37 cellular contexts compared by ENCODE assay signal in the genomic region with DNA sequence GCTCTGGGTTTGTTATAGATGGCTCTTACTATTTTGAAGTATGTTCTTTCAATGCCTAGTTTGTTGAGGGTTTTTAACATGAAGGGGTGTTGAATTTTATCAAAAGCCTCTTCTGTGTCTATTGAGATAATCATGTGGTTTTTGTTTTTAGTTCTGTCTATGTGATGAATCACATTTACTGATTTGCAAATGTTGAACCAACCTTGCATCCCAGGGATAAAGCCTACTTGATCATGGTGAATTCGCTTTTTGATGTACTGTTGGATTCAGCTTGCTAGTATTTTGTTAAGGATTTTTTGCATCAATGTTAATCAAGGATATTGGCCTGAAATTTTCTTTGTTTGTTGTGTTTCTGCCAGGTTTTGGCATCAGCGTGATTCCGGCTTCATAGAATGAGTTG.
"Had no signal": no experiment of that assay in that cellular context is flagged by ENCODE, and none has a peak within 500 bp of the region (broad histone marks: within the 10 kb centered on the region; RNA-seq: fewer than 3 reads in every experiment).

No MANE protein-coding gene starts in this region.

- H3K27ac Mint-ChIP-seq: activated B cell treated with CpG ODN at 0.5 μM for 24 hours; activated CD4-positive, alpha-beta memory T cell treated with anti-CD3 and anti-CD28 coated beads, Interleukin-2, amount 10 ng/mL, durations not matched to agents 7 days and 5 days; activated CD4-positive, alpha-beta T cell treated with anti-CD3 and anti-CD28 coated beads for 36 hours; activated CD4-positive, alpha-beta T cell treated with anti-CD3 and anti-CD28 coated beads, Interleukin-2, amount 10 ng/mL, durations not matched to agents 7 days and 5 days; activated CD8-positive, alpha-beta memory T cell treated with anti-CD3 and anti-CD28 coated beads, Interleukin-2, amount 10 ng/mL, durations not matched to agents 7 days and 5 days; activated CD8-positive, alpha-beta T cell treated with anti-CD3 and anti-CD28 coated beads, Interleukin-2, amount 10 ng/mL, durations not matched to agents 7 days and 5 days; activated naive CD4-positive, alpha-beta T cell treated with anti-CD3 and anti-CD28 coated beads, Interleukin-2, amount 10 ng/mL, durations not matched to agents 7 days and 5 days; activated naive CD4-positive, alpha-beta T cell treated with anti-CD3 and anti-CD28 coated beads, Interleukin-2, amount 50 U/mL, for 24 hours; activated naive CD8-positive, alpha-beta T cell; activated naive CD8-positive, alpha-beta T cell treated with anti-CD3 and anti-CD28 coated beads, Interleukin-2, amount 10 ng/mL, durations not matched to agents 7 days and 5 days; activated naive CD8-positive, alpha-beta T cell treated with anti-CD3 and anti-CD28 coated beads, Interleukin-2, amount 50 U/mL, for 24 hours; activated T-cell treated with anti-CD3 and anti-CD28 coated beads, Interleukin-2, amount 50 U/mL, for 24 hours; activated T-helper 2 cell treated with anti-CD3 and anti-CD28 coated beads, Interferon-gamma antibody, Interleukin-2, Interleukin-4, amounts not matched to agents 10 μg/mL and 5 μg/mL and 100 μg/mL, durations not matched to agents 14 hours and 24 hours and 36 hours; brain; T-helper 1 cell treated with Interleukin-12 subunit alpha and Interleukin-12 subunit beta and Interleukin-4 antibody, amounts not matched to agents 30 μg/mL and 1 μg/mL, for 36 hours; T-helper 2 cell treated with Interferon-gamma antibody and Interleukin-4, amounts not matched to agents 5 μg/mL and 100 μg/mL, for 36 hours had no signal

- H3K27me3 ChIP-seq: ascending aorta, cardiac muscle cell had no signal

- H3K36me3 Mint-ChIP-seq: activated naive CD4-positive, alpha-beta T cell treated with anti-CD3 and anti-CD28 coated beads, Interleukin-2, amount 10 ng/mL, durations not matched to agents 7 days and 5 days had no signal

- H3K4me1 ChIP-seq: ascending aorta had no signal

- H3K27ac ChIP-seq: ascending aorta, cardiac muscle cell, VCaP had no signal

- H3K4me1 Mint-ChIP-seq: activated B cell treated with CpG ODN at 0.5 μM for 24 hours; activated CD4-positive, alpha-beta memory T cell treated with anti-CD3 and anti-CD28 coated beads, Interleukin-2, amount 10 ng/mL, durations not matched to agents 7 days and 5 days; activated CD4-positive, alpha-beta T cell treated with anti-CD3 and anti-CD28 coated beads for 36 hours; activated CD4-positive, alpha-beta T cell treated with anti-CD3 and anti-CD28 coated beads, Interleukin-2, amount 10 ng/mL, durations not matched to agents 7 days and 5 days; activated CD8-positive, alpha-beta memory T cell treated with anti-CD3 and anti-CD28 coated beads, Interleukin-2, amount 10 ng/mL, durations not matched to agents 7 days and 5 days; activated naive CD4-positive, alpha-beta T cell treated with anti-CD3 and anti-CD28 coated beads, Interleukin-2, amount 10 ng/mL, durations not matched to agents 7 days and 5 days; activated naive CD8-positive, alpha-beta T cell treated with anti-CD3 and anti-CD28 coated beads, Interleukin-2, amount 50 U/mL, for 24 hours; brain had no signal

- ATAC-seq: activated CD4-positive, alpha-beta T cell treated with anti-CD3 and anti-CD28 coated beads for 36 hours; activated CD4-positive, CD25-positive, alpha-beta regulatory T cell treated with anti-CD3 and anti-CD28 coated beads, Interleukin-2, amount 50 U/mL, for 24 hours; activated CD8-positive, alpha-beta memory T cell treated with anti-CD3 and anti-CD28 coated beads, Interleukin-2, amount 10 ng/mL, durations not matched to agents 7 days and 5 days; activated CD8-positive, alpha-beta T cell treated with anti-CD3 and anti-CD28 coated beads, Interleukin-2, amount 10 ng/mL, durations not matched to agents 7 days and 5 days; activated naive CD8-positive, alpha-beta T cell treated with anti-CD3 and anti-CD28 coated beads, Interleukin-2, amount 50 U/mL, for 24 hours had no signal

- H3K4me3 Mint-ChIP-seq: activated B cell treated with CpG ODN at 0.5 μM for 24 hours; activated CD4-positive, alpha-beta memory T cell treated with anti-CD3 and anti-CD28 coated beads, Interleukin-2, amount 10 ng/mL, durations not matched to agents 7 days and 5 days; activated CD4-positive, alpha-beta T cell treated with anti-CD3 and anti-CD28 coated beads for 36 hours; activated CD4-positive, alpha-beta T cell treated with anti-CD3 and anti-CD28 coated beads, Interleukin-2, amount 10 ng/mL, durations not matched to agents 7 days and 5 days; activated CD8-positive, alpha-beta memory T cell treated with anti-CD3 and anti-CD28 coated beads, Interleukin-2, amount 10 ng/mL, durations not matched to agents 7 days and 5 days; activated CD8-positive, alpha-beta T cell treated with anti-CD3 and anti-CD28 coated beads, Interleukin-2, amount 10 ng/mL, durations not matched to agents 7 days and 5 days; activated naive CD4-positive, alpha-beta T cell treated with anti-CD3 and anti-CD28 coated beads, Interleukin-2, amount 10 ng/mL, durations not matched to agents 7 days and 5 days; activated naive CD4-positive, alpha-beta T cell treated with anti-CD3 and anti-CD28 coated beads, Interleukin-2, amount 50 U/mL, for 24 hours; activated naive CD8-positive, alpha-beta T cell; activated naive CD8-positive, alpha-beta T cell treated with anti-CD3 and anti-CD28 coated beads, Interleukin-2, amount 10 ng/mL, durations not matched to agents 7 days and 5 days; activated naive CD8-positive, alpha-beta T cell treated with anti-CD3 and anti-CD28 coated beads, Interleukin-2, amount 50 U/mL, for 24 hours; activated T-cell treated with anti-CD3 and anti-CD28 coated beads, Interleukin-2, amount 50 U/mL, for 24 hours; brain; T-helper 1 cell treated with Interleukin-12 subunit alpha and Interleukin-12 subunit beta and Interleukin-4 antibody, amounts not matched to agents 30 μg/mL and 1 μg/mL, for 36 hours; T-helper 2 cell treated with Interferon-gamma antibody and Interleukin-4, amounts not matched to agents 5 μg/mL and 100 μg/mL, for 36 hours had no signal

- H3K27me3 Mint-ChIP-seq: activated B cell treated with CpG ODN at 0.5 μM for 24 hours; activated CD4-positive, alpha-beta memory T cell treated with anti-CD3 and anti-CD28 coated beads, Interleukin-2, amount 10 ng/mL, durations not matched to agents 7 days and 5 days; activated CD4-positive, alpha-beta T cell treated with anti-CD3 and anti-CD28 coated beads for 36 hours; activated CD4-positive, alpha-beta T cell treated with anti-CD3 and anti-CD28 coated beads, Interleukin-2, amount 10 ng/mL, durations not matched to agents 7 days and 5 days; activated CD8-positive, alpha-beta memory T cell treated with anti-CD3 and anti-CD28 coated beads, Interleukin-2, amount 10 ng/mL, durations not matched to agents 7 days and 5 days; activated naive CD4-positive, alpha-beta T cell treated with anti-CD3 and anti-CD28 coated beads, Interleukin-2, amount 10 ng/mL, durations not matched to agents 7 days and 5 days; activated naive CD4-positive, alpha-beta T cell treated with anti-CD3 and anti-CD28 coated beads, Interleukin-2, amount 50 U/mL, for 24 hours; activated naive CD8-positive, alpha-beta T cell; activated naive CD8-positive, alpha-beta T cell treated with anti-CD3 and anti-CD28 coated beads, Interleukin-2, amount 50 U/mL, for 24 hours; activated T-cell treated with anti-CD3 and anti-CD28 coated beads, Interleukin-2, amount 50 U/mL, for 24 hours had no signal

- FAIRE-seq: bronchial epithelial cell, TTC549 had no signal

- H3K36me3 ChIP-seq: cardiac muscle cell had no signal

- DNase-seq: activated B cell treated with CpG ODN at 0.5 μM for 24 hours; activated CD4-positive, alpha-beta memory T cell treated with anti-CD3 and anti-CD28 coated beads, Interleukin-2, amount 10 ng/mL, durations not matched to agents 7 days and 5 days; activated CD4-positive, alpha-beta T cell treated with anti-CD3 and anti-CD28 coated beads for 1 hour; activated CD4-positive, alpha-beta T cell treated with anti-CD3 and anti-CD28 coated beads for 36 hours; activated CD4-positive, alpha-beta T cell treated with anti-CD3 and anti-CD28 coated beads for 48 hours; activated CD4-positive, alpha-beta T cell treated with anti-CD3 and anti-CD28 coated beads, Interleukin-2, amount 10 ng/mL, durations not matched to agents 7 days and 5 days; activated CD4-positive, alpha-beta T cell treated with anti-CD3 and anti-CD28 coated beads, Interleukin-2, amount 50 U/mL, for 48 hours; activated CD8-positive, alpha-beta memory T cell treated with anti-CD3 and anti-CD28 coated beads for 24 hours; activated CD8-positive, alpha-beta memory T cell treated with anti-CD3 and anti-CD28 coated beads, Interleukin-2, amount 10 ng/mL, durations not matched to agents 7 days and 5 days; activated CD8-positive, alpha-beta memory T cell treated with anti-CD3 and anti-CD28 coated beads, Interleukin-2, amount 50 U/mL, for 48 hours; activated CD8-positive, alpha-beta T cell treated with anti-CD3 and anti-CD28 coated beads, Interleukin-2, amount 10 ng/mL, durations not matched to agents 7 days and 5 days; activated effector memory CD4-positive, alpha-beta T cell treated with Interleukin-2 at 50 U/mL for 16 hours; activated gamma-delta T cell; activated naive CD4-positive, alpha-beta T cell treated with anti-CD3 and anti-CD28 coated beads, Interleukin-2, amount 10 ng/mL, durations not matched to agents 7 days and 5 days; activated naive CD4-positive, alpha-beta T cell treated with Interleukin-2 at 50 U/mL for 16 hours; activated naive CD8-positive, alpha-beta T cell treated with anti-CD3 and anti-CD28 coated beads, Interleukin-2, amount 10 ng/mL, durations not matched to agents 7 days and 5 days; activated naive CD8-positive, alpha-beta T cell treated with anti-CD3 and anti-CD28 coated beads, Interleukin-2, amount 50 U/mL, for 24 hours; activated T-cell treated with anti-CD3 and anti-CD28 coated beads, Interleukin-2, amount 50 U/mL, for 24 hours; activated T-cell treated with anti-CD3 and anti-CD28 coated beads, Interleukin-2, amount 50 U/mL, for 48 hours; amygdala; anterior cingulate cortex; caudate nucleus; T-helper 1 cell; T-helper 2 cell; T-helper 9 cell had no signal

- H3K4me3 ChIP-seq: ascending aorta, cardiac muscle cell had no signal

- H3K9me3 Mint-ChIP-seq: activated B cell treated with CpG ODN at 0.5 μM for 24 hours; activated naive CD4-positive, alpha-beta T cell treated with anti-CD3 and anti-CD28 coated beads, Interleukin-2, amount 50 U/mL, for 24 hours had no signal
